11 cellular contexts compared by ENCODE assay signal in the genomic region with DNA sequence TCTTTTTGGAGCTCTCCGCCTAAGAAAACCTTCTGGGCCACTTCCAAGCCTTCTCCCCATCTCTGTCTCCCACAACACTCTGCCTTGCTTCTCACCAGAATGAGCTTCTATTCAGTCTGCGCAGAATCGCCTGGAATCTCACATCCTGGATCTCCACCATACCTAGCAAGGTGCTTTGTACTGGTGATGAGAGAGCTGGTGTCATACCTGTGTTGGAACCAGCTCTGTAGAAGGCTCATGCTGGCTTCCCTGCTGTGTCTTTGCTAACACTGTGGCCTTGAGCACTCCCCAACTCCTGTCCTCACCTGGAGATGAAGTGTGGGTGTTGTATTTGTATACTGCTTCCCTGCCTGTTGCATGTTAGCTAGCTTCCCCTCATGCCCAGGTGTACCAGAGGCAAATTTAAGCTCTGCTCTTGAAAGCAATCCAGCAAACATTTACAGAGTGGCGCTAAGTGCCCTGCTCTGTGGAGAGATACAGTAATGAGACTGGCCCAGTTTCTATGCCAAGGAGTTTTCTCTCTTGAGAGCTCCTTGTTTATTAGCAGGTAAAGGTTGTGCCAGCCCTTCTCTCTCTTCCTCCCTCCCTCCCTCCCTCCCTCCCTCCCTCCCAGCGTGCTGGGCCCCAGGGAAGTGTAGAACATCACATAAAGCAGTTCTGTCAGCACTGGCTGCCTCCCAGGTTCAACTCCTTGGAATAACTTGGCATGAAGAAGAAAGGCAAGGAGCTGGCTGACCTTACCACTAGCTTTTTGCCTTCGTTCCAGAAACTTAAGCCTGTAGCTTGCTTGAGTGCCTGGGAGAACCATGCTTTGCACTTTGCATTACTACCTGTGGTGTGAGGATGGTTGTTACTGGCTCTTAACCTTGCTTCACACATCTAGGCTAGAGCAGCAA.
DNase-seq lines count a peak whose midpoint lies in the region; ATAC-seq and TF ChIP-seq lines count a peak whose summit lies in the region.
"Had no signal": no experiment of that assay in that cellular context is flagged by ENCODE, and none has a peak within 500 bp of the region (broad histone marks: within the 10 kb centered on the region; RNA-seq: fewer than 3 reads in every experiment).

No MANE protein-coding gene starts in this region.

- DNase-seq in AG09309 (ENCODE audit: low read depth): peak; percentile 24
- DNase-seq in NCI-H1105 (lab: John Stamatoyannopoulos, UW): peak; percentile 30
- peak; percentile 9 for DNase-seq in amniotic epithelial cell (ENCODE audit: low read depth)
- DNase-seq in midbrain (lab: John Stamatoyannopoulos, UW): peak; percentile 16
- no peak for DNase-seq in globus pallidus (ENCODE audit: low spot score)
- DNase-seq in T-helper 2 cell treated with Interferon-gamma antibody and Interleukin-4, amounts not matched to agents 5 μg/mL and 100 μg/mL, for 36 hours (ENCODE audit: low spot score): no peak
- no peak for DNase-seq in stimulated activated CD4-positive, alpha-beta T cell treated with anti-CD3 and anti-CD28 coated beads, Interleukin-2, amount 100 ng/mL, for 48 hours
- DNase-seq: naive B cell had no signal

- H3K27me3 Mint-ChIP-seq in T-helper 2 cell treated with Interferon-gamma antibody and Interleukin-4, amounts not matched to agents 5 μg/mL and 100 μg/mL, for 36 hours (ENCODE audit: low read depth): peaks cover 45% of the 10 kb centered on the region

- H3K36me3 Mint-ChIP-seq in T-helper 2 cell treated with Interferon-gamma antibody and Interleukin-4, amounts not matched to agents 5 μg/mL and 100 μg/mL, for 36 hours (ENCODE audit: low read depth): no peaks in the 10 kb centered on the region
- H3K36me3 Mint-ChIP-seq: naive B cell had no signal

- no peaks in the 10 kb centered on the region for H3K4me1 Mint-ChIP-seq in T-helper 2 cell treated with Interferon-gamma antibody and Interleukin-4, amounts not matched to agents 5 μg/mL and 100 μg/mL, for 36 hours (ENCODE audit: low read depth)
- H3K4me1 Mint-ChIP-seq: naive B cell had no signal

- ATAC-seq in GM21423 (IDR thresholded peaks at IDR 0.05; ENCODE audit: unreplicated experiment): no peak

- H3K4me3 ChIP-seq in AG09309 (ENCODE audit: control insufficient read depth, low read depth, low read length): no peak overlapping the region
- H3K4me3 ChIP-seq: K562 had no signal

- H3K27ac Mint-ChIP-seq in T-helper 2 cell treated with Interferon-gamma antibody and Interleukin-4, amounts not matched to agents 5 μg/mL and 100 μg/mL, for 36 hours: no peak overlapping the region
- H3K27ac Mint-ChIP-seq: dendritic cell treated with granulocyte-macrophage colony-stimulating factor and Interleukin-4, amounts not matched to agents 40 ng/mL and 50 ng/mL, for 4 days; naive B cell had no signal

- TF ChIP-seq CTCF in AG09309 (IDR thresholded peaks at IDR 0.05; ENCODE audit: control insufficient read depth, insufficient read depth, low read depth, low read length, missing control alignments): no peak

- H3K9me3 Mint-ChIP-seq in T-helper 2 cell treated with Interferon-gamma antibody and Interleukin-4, amounts not matched to agents 5 μg/mL and 100 μg/mL, for 36 hours: no peaks in the 10 kb centered on the region
- H3K9me3 Mint-ChIP-seq: dendritic cell treated with granulocyte-macrophage colony-stimulating factor and Interleukin-4, amounts not matched to agents 40 ng/mL and 50 ng/mL, for 4 days; naive B cell had no signal

- H3K4me3 Mint-ChIP-seq in T-helper 2 cell treated with Interferon-gamma antibody and Interleukin-4, amounts not matched to agents 5 μg/mL and 100 μg/mL, for 36 hours: no peak overlapping the region
- H3K4me3 Mint-ChIP-seq: dendritic cell treated with granulocyte-macrophage colony-stimulating factor and Interleukin-4, amounts not matched to agents 40 ng/mL and 50 ng/mL, for 4 days; naive B cell had no signal

Comparison
In these comparisons a context has a peak if more than half of its experiments do, and no peak if none do; other contexts are left out.
1. DNase-seq: peak in AG09309 (single experiment), NCI-H1105 (single experiment), amniotic epithelial cell (single experiment) and midbrain (single experiment); none in globus pallidus (single experiment), T-helper 2 cell treated with Interferon-gamma antibody and Interleukin-4, amounts not matched to agents 5 μg/mL and 100 μg/mL, for 36 hours (single experiment) and stimulated activated CD4-positive, alpha-beta T cell treated with anti-CD3 and anti-CD28 coated beads, Interleukin-2, amount 100 ng/mL, for 48 hours (0 of 2).